22 cellular contexts compared by ENCODE assay signal in genomic region chr16:48291754-48292153, GRCh38. TPM values are rescaled to one million over a fixed set of nuclear protein-coding genes. Genes with fewer than 3 reads are reported as not detected.
"Had no signal": no experiment of that assay in that cellular context is flagged by ENCODE, and none has a peak within 500 bp of the region (broad histone marks: within the 10 kb centered on the region; RNA-seq: fewer than 3 reads in every experiment).

No MANE protein-coding gene starts in this region.

- ATAC-seq: activated CD4-positive, CD25-positive, alpha-beta regulatory T cell treated with anti-CD3 and anti-CD28 coated beads, Interleukin-2, amount 50 U/mL, for 24 hours; activated T-cell treated with anti-CD3 and anti-CD28 coated beads, Interleukin-2, amount 50 U/mL, for 72 hours; gastrocnemius medialis; naive thymus-derived CD8-positive, alpha-beta T cell; sciatic nerve; stimulated activated memory B cell treated with anti-CD40 and anti-IgM and Interleukin-4, amounts not matched to agents 10 μg/mL and 1 μg/mL and 100 μg/mL, for 72 hours; T-cell had no signal

- H3K27ac Mint-ChIP-seq: activated T-cell treated with anti-CD3 and anti-CD28 coated beads, Interleukin-2, amount 50 U/mL, for 72 hours; stimulated activated memory B cell treated with anti-CD40 and anti-IgM and Interleukin-4, amounts not matched to agents 10 μg/mL and 1 μg/mL and 100 μg/mL, for 72 hours; T-cell had no signal

- H3K4me1 ChIP-seq: parathyroid adenoma had no signal

- DNase-seq: activated CD4-positive, alpha-beta T cell treated with anti-CD3 and anti-CD28 coated beads, Interleukin-2, amount 50 U/mL, for 1 hour; activated CD8-positive, alpha-beta memory T cell treated with anti-CD3 and anti-CD28 coated beads for 24 hours; activated CD8-positive, alpha-beta memory T cell treated with anti-CD3 and anti-CD28 coated beads, Interleukin-2, amount 50 U/mL, for 48 hours; activated effector memory CD4-positive, alpha-beta T cell treated with anti-CD3 and anti-CD28 coated beads, Interleukin-2, amount 50 U/mL, for 16 hours; activated naive CD4-positive, alpha-beta T cell treated with anti-CD3 and anti-CD28 coated beads, Interleukin-2, amount 50 U/mL, for 16 hours; activated T-cell treated with anti-CD3 and anti-CD28 coated beads, Interleukin-2, amount 50 U/mL, for 72 hours; aorta; dorsolateral prefrontal cortex; gastrocnemius medialis; head of caudate nucleus; left ventricle myocardium inferior; naive thymus-derived CD8-positive, alpha-beta T cell; stimulated activated CD4-positive, alpha-beta T cell treated with anti-CD3 and anti-CD28 coated beads, Interleukin-4, amount 100 ng/mL, for 24 hours; T-cell; T-helper 9 cell; upper lobe of left lung had no signal

- H3K27ac ChIP-seq: gastrocnemius medialis, left ventricle myocardium inferior, parathyroid adenoma, thoracic aorta had no signal

- H3K9me3 ChIP-seq: gastrocnemius medialis had no signal

- H3K4me1 Mint-ChIP-seq: stimulated activated memory B cell treated with anti-CD40 and anti-IgM and Interleukin-4, amounts not matched to agents 10 μg/mL and 1 μg/mL and 100 μg/mL, for 72 hours had no signal

- H3K4me3 ChIP-seq: gastrocnemius medialis, left ventricle myocardium inferior, smooth muscle cell, thoracic aorta, upper lobe of left lung had no signal

- H3K27me3 ChIP-seq: dorsolateral prefrontal cortex, gastrocnemius medialis, upper lobe of left lung had no signal

- H3K4me3 Mint-ChIP-seq: activated T-cell treated with anti-CD3 and anti-CD28 coated beads, Interleukin-2, amount 50 U/mL, for 72 hours; naive thymus-derived CD8-positive, alpha-beta T cell; stimulated activated memory B cell treated with anti-CD40 and anti-IgM and Interleukin-4, amounts not matched to agents 10 μg/mL and 1 μg/mL and 100 μg/mL, for 72 hours; T-cell had no signal

RNA-seq across cellular contexts. Expression of gene ABCC11, which starts 44.4 kb away (rescaled TPM):
- total RNA-seq: aorta, sciatic nerve, smooth muscle cell, thoracic aorta had no signal
- polyA plus RNA-seq: smooth muscle cell had no signal
